ENCODE assay signal across 6 cellular contexts in the genomic region with DNA sequence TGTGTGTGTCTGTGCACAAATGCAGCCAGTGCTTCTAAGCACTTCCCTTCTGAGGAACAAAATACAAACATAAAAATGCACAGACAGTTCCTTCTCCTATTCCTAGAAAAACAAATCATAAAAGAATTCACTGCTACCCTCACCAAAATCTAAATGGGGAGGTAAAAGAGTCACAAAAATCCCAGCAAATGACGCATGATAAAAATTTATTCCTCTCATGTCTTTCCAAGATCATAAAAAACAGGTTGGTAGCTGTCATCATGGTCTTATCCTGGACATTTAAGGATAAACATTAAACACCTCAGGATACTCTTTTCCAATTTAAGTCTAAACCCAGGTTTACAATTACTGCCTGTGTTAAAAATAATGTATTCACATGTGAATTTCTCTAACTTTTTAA.
"Had no signal": no experiment of that assay in that cellular context is flagged by ENCODE, and none has a peak within 500 bp of the region (broad histone marks: within the 10 kb centered on the region; RNA-seq: fewer than 3 reads in every experiment).

No MANE protein-coding gene starts in this region.

- H3K27ac Mint-ChIP-seq: IgD-negative memory B cell had no signal

- H3K4me1 Mint-ChIP-seq: IgD-negative memory B cell had no signal

- H3K9me3 Mint-ChIP-seq: IgD-negative memory B cell had no signal

- H3K27me3 Mint-ChIP-seq: IgD-negative memory B cell had no signal

- DNase-seq: IMR-90, KBM-7, KG1 had no signal

- H3K4me3 ChIP-seq: K562 had no signal

- H3K4me3 Mint-ChIP-seq: IgD-negative memory B cell had no signal

- H3K27ac ChIP-seq: HL-60 had no signal
